ENCODE assay signal across 2 cellular contexts in the genomic region with DNA sequence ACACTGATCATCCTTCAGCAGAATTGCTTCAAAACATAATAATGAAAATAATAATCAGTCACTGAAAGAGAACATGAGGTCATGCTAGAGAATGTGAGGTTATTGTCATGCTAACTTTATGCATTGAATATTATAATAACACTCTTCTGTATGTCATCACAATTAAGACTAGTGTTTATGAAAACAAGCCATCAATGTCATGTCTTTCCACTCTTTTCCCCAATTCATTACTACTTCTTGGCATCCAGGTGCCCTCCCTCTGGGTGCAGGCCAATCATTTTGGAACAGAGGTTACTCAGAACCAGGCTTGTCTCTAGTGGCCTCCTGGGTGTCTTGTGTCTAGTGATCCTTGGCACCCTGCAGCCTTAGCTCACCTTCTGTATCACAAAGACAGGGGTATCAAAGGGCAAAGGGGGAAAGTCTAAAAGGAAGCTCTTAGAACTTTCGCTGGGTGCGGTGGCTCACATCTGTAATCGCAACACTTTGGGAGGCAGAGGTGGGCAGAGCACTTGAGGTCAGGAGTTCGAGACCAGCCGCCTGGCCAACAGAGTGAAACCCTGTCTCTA.
A peak's percentile ranks its signal among the peaks of the same experiment; 100 is the strongest.
TF ChIP-seq lines count a peak whose summit lies in the region.

No MANE protein-coding gene starts in this region.

TF ChIP-seq in liver, 16 proteins besides CTCF, POLR2A, EP300 and RAD21:
- TF ChIP-seq HNF4A (conservative IDR thresholded peaks at IDR 0.05) (peak; percentile 42 to 68), HNF4G (IDR thresholded peaks at IDR 0.05) (peak; percentile 10), EGR1 (IDR thresholded peaks at IDR 0.05; ENCODE audit: low read depth in 2 of 2) (no peak)
- TF ChIP-seq, protein P1, sequence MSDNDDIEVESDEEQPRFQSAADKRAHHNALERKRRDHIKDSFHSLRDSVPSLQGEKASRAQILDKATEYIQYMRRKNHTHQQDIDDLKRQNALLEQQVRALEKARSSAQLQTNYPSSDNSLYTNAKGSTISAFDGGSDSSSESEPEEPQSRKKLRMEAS (IDR thresholded peaks at IDR 0.05) = no peak

TF ChIP-seq in HepG2, 621 proteins besides CTCF, POLR2A, EP300 and RAD21:
- TF ChIP-seq, protein P2, sequence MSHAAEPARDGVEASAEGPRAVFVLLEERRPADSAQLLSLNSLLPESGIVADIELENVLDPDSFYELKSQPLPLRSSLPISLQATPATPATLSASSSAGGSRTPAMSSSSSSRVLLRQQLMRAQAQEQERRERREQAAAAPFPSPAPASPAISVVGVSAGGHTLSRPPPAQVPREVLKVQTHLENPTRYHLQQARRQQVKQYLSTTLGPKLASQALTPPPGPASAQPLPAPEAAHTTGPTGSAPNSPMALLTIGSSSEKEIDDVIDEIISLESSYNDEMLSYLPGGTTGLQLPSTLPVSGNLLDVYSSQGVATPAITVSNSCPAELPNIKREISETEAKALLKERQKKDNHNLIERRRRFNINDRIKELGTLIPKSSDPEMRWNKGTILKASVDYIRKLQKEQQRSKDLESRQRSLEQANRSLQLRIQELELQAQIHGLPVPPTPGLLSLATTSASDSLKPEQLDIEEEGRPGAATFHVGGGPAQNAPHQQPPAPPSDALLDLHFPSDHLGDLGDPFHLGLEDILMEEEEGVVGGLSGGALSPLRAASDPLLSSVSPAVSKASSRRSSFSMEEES (CRISPR knock-in tag; IDR thresholded peaks at IDR 0.05) = no peak
- TF ChIP-seq, protein P3, sequence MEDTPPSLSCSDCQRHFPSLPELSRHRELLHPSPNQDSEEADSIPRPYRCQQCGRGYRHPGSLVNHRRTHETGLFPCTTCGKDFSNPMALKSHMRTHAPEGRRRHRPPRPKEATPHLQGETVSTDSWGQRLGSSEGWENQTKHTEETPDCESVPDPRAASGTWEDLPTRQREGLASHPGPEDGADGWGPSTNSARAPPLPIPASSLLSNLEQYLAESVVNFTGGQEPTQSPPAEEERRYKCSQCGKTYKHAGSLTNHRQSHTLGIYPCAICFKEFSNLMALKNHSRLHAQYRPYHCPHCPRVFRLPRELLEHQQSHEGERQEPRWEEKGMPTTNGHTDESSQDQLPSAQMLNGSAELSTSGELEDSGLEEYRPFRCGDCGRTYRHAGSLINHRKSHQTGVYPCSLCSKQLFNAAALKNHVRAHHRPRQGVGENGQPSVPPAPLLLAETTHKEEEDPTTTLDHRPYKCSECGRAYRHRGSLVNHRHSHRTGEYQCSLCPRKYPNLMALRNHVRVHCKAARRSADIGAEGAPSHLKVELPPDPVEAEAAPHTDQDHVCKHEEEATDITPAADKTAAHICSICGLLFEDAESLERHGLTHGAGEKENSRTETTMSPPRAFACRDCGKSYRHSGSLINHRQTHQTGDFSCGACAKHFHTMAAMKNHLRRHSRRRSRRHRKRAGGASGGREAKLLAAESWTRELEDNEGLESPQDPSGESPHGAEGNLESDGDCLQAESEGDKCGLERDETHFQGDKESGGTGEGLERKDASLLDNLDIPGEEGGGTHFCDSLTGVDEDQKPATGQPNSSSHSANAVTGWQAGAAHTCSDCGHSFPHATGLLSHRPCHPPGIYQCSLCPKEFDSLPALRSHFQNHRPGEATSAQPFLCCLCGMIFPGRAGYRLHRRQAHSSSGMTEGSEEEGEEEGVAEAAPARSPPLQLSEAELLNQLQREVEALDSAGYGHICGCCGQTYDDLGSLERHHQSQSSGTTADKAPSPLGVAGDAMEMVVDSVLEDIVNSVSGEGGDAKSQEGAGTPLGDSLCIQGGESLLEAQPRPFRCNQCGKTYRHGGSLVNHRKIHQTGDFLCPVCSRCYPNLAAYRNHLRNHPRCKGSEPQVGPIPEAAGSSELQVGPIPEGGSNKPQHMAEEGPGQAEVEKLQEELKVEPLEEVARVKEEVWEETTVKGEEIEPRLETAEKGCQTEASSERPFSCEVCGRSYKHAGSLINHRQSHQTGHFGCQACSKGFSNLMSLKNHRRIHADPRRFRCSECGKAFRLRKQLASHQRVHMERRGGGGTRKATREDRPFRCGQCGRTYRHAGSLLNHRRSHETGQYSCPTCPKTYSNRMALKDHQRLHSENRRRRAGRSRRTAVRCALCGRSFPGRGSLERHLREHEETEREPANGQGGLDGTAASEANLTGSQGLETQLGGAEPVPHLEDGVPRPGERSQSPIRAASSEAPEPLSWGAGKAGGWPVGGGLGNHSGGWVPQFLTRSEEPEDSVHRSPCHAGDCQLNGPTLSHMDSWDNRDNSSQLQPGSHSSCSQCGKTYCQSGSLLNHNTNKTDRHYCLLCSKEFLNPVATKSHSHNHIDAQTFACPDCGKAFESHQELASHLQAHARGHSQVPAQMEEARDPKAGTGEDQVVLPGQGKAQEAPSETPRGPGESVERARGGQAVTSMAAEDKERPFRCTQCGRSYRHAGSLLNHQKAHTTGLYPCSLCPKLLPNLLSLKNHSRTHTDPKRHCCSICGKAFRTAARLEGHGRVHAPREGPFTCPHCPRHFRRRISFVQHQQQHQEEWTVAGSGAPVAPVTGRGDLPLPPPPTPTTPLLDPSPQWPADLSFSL (CRISPR knock-in tag; IDR thresholded peaks at IDR 0.05) = no peak
- TF ChIP-seq ZNF720 (CRISPR knock-in tag; IDR thresholded peaks at IDR 0.05) (no peak), DNMT1 (CRISPR knock-in tag; IDR thresholded peaks at IDR 0.05) (no peak), U2AF2 (IDR thresholded peaks at IDR 0.05; ENCODE audit: low read depth, low read length) (no peak), CHCHD3 (CRISPR knock-in tag; IDR thresholded peaks at IDR 0.05) (no peak), BRD4 (CRISPR knock-in tag; IDR thresholded peaks at IDR 0.05) (no peak), ZNF605 (CRISPR knock-in tag; IDR thresholded peaks at IDR 0.05) (no peak), SMC3 (IDR thresholded peaks at IDR 0.05; ENCODE audit: low read length) (no peak), NFYC (CRISPR knock-in tag; IDR thresholded peaks at IDR 0.05) (no peak), ZNF24 (IDR thresholded peaks at IDR 0.05) (no peak), NR2F2 (IDR thresholded peaks at IDR 0.05; ENCODE audit: borderline replicate concordance, low read depth) (no peak), IKZF4 (CRISPR knock-in tag; IDR thresholded peaks at IDR 0.05; ENCODE audit: borderline replicate concordance, low read depth, not compliant biosample characterization) (no peak), ZNF713 (CRISPR knock-in tag; IDR thresholded peaks at IDR 0.05) (no peak)
- TF ChIP-seq, protein P4, sequence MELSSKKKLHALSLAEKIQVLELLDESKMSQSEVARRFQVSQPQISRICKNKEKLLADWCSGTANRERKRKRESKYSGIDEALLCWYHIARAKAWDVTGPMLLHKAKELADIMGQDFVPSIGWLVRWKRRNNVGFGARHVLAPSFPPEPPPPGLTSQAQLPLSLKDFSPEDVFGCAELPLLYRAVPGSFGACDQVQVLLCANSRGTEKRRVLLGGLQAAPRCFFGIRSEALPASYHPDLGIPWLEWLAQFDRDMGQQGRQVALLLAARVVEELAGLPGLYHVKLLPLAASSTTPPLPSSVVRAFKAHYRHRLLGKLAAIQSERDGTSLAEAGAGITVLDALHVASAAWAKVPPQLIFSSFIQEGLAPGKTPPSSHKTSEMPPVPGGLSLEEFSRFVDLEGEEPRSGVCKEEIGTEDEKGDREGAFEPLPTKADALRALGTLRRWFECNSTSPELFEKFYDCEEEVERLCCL (CRISPR knock-in tag; IDR thresholded peaks at IDR 0.05; ENCODE audit: borderline replicate concordance) = no peak
- TF ChIP-seq, protein P5, sequence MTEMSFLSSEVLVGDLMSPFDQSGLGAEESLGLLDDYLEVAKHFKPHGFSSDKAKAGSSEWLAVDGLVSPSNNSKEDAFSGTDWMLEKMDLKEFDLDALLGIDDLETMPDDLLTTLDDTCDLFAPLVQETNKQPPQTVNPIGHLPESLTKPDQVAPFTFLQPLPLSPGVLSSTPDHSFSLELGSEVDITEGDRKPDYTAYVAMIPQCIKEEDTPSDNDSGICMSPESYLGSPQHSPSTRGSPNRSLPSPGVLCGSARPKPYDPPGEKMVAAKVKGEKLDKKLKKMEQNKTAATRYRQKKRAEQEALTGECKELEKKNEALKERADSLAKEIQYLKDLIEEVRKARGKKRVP (CRISPR knock-in tag; IDR thresholded peaks at IDR 0.05) = no peak
- TF ChIP-seq, protein P6, sequence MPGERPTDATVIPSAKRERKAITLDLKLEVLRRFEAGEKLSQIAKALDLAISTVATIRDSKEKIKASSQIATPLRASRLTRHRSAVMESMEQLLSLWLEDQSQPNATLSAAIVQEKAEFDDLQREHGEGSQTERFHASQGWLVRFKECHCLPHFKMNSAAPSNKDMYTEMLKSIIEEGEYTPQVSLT (CRISPR knock-in tag; IDR thresholded peaks at IDR 0.05; ENCODE audit: borderline replicate concordance, low read depth) = no peak
- TF ChIP-seq, protein P7, sequence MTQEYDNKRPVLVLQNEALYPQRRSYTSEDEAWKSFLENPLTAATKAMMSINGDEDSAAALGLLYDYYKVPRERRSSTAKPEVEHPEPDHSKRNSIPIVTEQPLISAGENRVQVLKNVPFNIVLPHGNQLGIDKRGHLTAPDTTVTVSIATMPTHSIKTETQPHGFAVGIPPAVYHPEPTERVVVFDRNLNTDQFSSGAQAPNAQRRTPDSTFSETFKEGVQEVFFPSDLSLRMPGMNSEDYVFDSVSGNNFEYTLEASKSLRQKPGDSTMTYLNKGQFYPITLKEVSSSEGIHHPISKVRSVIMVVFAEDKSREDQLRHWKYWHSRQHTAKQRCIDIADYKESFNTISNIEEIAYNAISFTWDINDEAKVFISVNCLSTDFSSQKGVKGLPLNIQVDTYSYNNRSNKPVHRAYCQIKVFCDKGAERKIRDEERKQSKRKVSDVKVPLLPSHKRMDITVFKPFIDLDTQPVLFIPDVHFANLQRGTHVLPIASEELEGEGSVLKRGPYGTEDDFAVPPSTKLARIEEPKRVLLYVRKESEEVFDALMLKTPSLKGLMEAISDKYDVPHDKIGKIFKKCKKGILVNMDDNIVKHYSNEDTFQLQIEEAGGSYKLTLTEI (CRISPR knock-in tag; conservative IDR thresholded peaks at IDR 0.05) = no peak
